9 cellular contexts compared by ENCODE assay signal in the genomic region with DNA sequence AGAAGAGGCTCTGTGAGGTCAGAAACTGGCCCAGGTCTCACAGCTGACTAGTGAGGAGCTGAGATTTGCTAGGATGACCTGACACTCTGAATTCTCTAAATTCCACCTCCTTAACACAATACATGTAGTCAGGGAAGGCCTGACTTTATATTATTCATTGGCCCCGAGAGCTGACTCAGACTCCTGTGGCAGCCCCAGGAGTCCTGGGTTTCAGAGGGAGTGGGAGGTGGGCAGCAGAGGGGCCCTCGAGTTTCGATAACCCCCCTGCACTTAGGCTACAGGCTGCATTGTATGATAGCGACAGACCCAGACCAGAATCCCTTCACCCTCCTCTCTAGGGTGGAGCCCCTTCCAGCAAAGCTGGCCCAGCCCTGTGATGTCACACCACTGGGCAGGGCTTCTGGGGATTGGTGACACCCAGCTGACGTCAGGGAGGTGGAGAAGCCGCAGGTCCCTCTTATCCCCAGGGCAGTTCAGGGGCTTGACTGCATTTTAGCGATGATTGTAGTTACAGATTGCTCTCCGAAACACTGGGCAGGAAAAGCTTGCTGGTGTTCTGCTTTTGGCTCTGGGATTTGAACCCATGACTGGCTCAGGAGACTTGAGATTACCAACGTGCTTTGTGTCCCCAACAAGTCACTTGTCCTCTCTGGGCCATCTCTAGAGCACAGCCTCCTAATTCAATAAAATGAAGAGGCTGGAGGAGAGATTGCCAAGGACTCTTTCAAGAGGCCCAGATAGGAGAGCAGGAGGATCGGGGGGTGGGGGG. TPM values are rescaled to one million over a fixed set of nuclear protein-coding genes. Genes with fewer than 3 reads are reported as not detected.
A peak's percentile ranks its signal among the peaks of the same experiment; 100 is the strongest.
DNase-seq lines count a peak whose midpoint lies in the region; ATAC-seq and TF ChIP-seq lines count a peak whose summit lies in the region.
"Had no signal": no experiment of that assay in that cellular context is flagged by ENCODE, and none has a peak within 500 bp of the region (broad histone marks: within the 10 kb centered on the region; RNA-seq: fewer than 3 reads in every experiment).

No MANE protein-coding gene starts in this region.

- no peak for TF ChIP-seq EP300 in upper lobe of left lung (IDR thresholded peaks at IDR 0.05)

- H3K27me3 ChIP-seq in right atrium auricular region (no peaks in the 10 kb centered on the region), upper lobe of left lung (no peaks in the 10 kb centered on the region)
- H3K27me3 ChIP-seq: neutrophil had no signal

- intact Hi-C loops in cardiac septum (cut with DNase I) = loop anchor here (5.0 kb wide), 2 partner anchors 48 to 218 kb away; partner anchors contain the start of gene SHISA4

- H3K4me1 ChIP-seq in right atrium auricular region = peaks cover 0 to 32% of the 10 kb centered on the region in 2 donors
- H3K4me1 ChIP-seq in upper lobe of left lung = peaks cover 0 to 23% (median 8%) of the 10 kb centered on the region in 4 donors

- in situ Hi-C loops in SK-MEL-5 (cut with HindIII; ENCODE audit: low pct_unique_long_range_greater_than_20kb, low sequenced_read_pairs) = no loop called here

- no peaks in the 10 kb centered on the region for H3K9me3 ChIP-seq in right atrium auricular region
- no peaks in the 10 kb centered on the region for H3K9me3 ChIP-seq in upper lobe of left lung
- H3K9me3 ChIP-seq: neutrophil had no signal

- TF ChIP-seq POLR2A in upper lobe of left lung (IDR thresholded peaks at IDR 0.05) = peak in 1 of 4 donors; percentile 4

- no peaks in the 10 kb centered on the region for H3K36me3 ChIP-seq in right atrium auricular region
- H3K36me3 ChIP-seq in upper lobe of left lung = no peaks in the 10 kb centered on the region
- H3K36me3 ChIP-seq: neutrophil had no signal

- ATAC-seq in upper lobe of left lung (ENCODE audit: low FRiP score in 2 of 2) (peak in 1 of 2 donors; percentile 78), GM18858 (IDR thresholded peaks at IDR 0.05; ENCODE audit: unreplicated experiment) (no peak), HG03095 (IDR thresholded peaks at IDR 0.05; ENCODE audit: unreplicated experiment) (no peak), GM18502 (IDR thresholded peaks at IDR 0.05; ENCODE audit: poor library complexity, unreplicated experiment) (no peak)

- DNase-seq in right atrium auricular region (ENCODE audit: low spot score) (no peak), cardiac septum (ENCODE audit: low spot score) (no peak), SK-MEL-5 (ENCODE audit: low read depth, low spot score) (peak; percentile 47), glomerular visceral epithelial cell (ENCODE audit: extremely low spot score) (peak; percentile 68), upper lobe of left lung (peak in 1 of 2 donors; percentile 62)

- H3K4me3 ChIP-seq in right atrium auricular region = no peak overlapping the region
- no peak overlapping the region for H3K4me3 ChIP-seq in upper lobe of left lung

- H3K27ac ChIP-seq in right atrium auricular region = peak overlapping the region; percentile 78 to 80
- H3K27ac ChIP-seq in upper lobe of left lung = peak overlapping the region in 3 of 4 donors; percentile 61 to 85 (median 73)
- H3K27ac ChIP-seq: neutrophil had no signal

- TF ChIP-seq CTCF in right atrium auricular region (IDR thresholded peaks at IDR 0.05) (no peak), upper lobe of left lung (IDR thresholded peaks at IDR 0.05) (no peak)

- 41 to 62% methylated on average over 3 to 10 of the region's 10 CpGs for WGBS in upper lobe of left lung, 2 donors

RNA-seq across cellular contexts. Expression of gene GPR37L1, which starts 17.0 kb away (rescaled TPM):
- total RNA-seq in right atrium auricular region (under 1 TPM in 1 of 2 donors, not detected in 1; 0.07 TPM), cardiac septum (not detected), upper lobe of left lung (under 1 TPM in 3 of 6 donors, not detected in 3; under 0.01 to 0.07 (median 0.03) TPM)
- not detected in 2 replicates for total RNA-seq in SK-MEL-5 (2014; rRNA removed; shearing (Covaris generic))
- not detected in 2 replicates for polyA plus RNA-seq in SK-MEL-5 (2015; cell fraction: cytosol; rRNA removed)
- not detected in 2 replicates for polyA plus RNA-seq in SK-MEL-5 (2015; cell fraction: nucleus; rRNA removed)

RNA-seq across cellular contexts. Expression of gene ARL8A, which starts 38.8 kb away (rescaled TPM):
- total RNA-seq in right atrium auricular region (10 to 100 TPM; 30.8 to 41.6 TPM), cardiac septum (74.5 TPM), upper lobe of left lung (10 to 100 TPM; 65.7 to 96.3 (median 88.4) TPM)
- 33.2 and 33.5 TPM in 2 replicates for total RNA-seq in SK-MEL-5 (2014; rRNA removed; shearing (Covaris generic))
- polyA plus RNA-seq in SK-MEL-5 (2015; cell fraction: cytosol; rRNA removed) = 42.3 and 48.3 TPM in 2 replicates
- 17.1 and 42.8 TPM in 2 replicates for polyA plus RNA-seq in SK-MEL-5 (2015; cell fraction: nucleus; rRNA removed)

RNA-seq across cellular contexts. Expression of gene PTPN7, which starts 54.6 kb away (rescaled TPM):
- total RNA-seq in right atrium auricular region (under 1 TPM; 0.41 to 0.63 TPM), cardiac septum (1.2 TPM), upper lobe of left lung (1 to 10 TPM; 4.6 to 9.3 (median 7.7) TPM)
- not detected in 2 replicates for total RNA-seq in SK-MEL-5 (2014; rRNA removed; shearing (Covaris generic))
- polyA plus RNA-seq in SK-MEL-5 (2015; cell fraction: cytosol; rRNA removed) = 0.26 TPM in 1 of 2 replicates, not detected in the other
- polyA plus RNA-seq in SK-MEL-5 (2015; cell fraction: nucleus; rRNA removed) = not detected in 2 replicates

Comparison
In these comparisons a context has a peak if more than half of its experiments do, and no peak if none do; other contexts are left out.
1. DNase-seq: peak in SK-MEL-5 (single experiment) and glomerular visceral epithelial cell (single experiment); none in right atrium auricular region (single experiment) and cardiac septum (single experiment).